Comparison of ENCODE assay signal across 2 cellular contexts in the genomic region with DNA sequence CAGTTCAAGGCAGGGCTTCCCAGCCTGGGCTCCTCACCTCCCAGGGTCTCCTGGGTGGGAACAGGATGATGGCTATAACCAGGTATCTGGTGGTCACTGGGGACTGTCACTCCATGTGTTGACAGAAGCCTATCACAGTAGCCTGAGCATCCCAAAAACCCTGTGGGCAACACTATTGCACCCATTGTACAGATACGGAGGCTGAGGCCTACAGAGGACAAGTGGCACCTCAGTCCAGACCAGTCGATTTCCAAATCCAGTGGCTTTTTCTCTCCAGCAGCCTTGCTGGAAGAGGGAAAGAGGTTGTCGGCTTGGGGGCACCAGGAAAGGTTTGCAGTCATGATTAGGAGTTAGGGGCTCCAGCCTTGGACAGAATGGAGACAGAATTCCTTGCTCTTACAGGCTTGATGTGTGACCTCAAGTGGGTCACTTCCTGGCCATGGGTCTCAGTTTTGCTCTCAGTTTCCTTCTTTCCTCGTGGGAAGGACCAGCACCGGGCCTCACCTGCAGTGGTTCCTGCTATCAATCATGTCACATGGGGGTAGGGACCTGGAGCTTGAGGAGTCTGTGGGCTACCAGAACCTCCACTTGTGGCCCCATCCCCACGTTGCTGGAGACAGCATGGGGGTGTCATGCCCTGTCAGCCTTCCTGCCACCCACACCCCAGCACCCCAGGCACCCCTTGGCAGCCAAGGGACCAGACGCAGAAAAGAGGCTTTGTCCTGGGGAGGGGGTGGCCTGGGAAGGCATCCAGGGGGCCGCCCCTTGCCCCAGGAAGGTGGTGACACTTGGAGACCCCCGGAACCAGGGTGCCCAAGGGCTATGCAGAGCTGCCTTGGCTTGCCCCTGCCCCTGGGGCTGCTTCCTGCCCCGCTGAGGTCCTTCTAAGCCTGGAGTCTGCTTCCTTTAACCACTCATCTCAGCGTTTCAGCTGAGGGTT.
TF ChIP-seq lines count a peak whose summit lies in the region.

No MANE protein-coding gene starts in this region.

TF ChIP-seq in HepG2, 621 proteins besides CTCF, POLR2A, EP300 and RAD21:
- TF ChIP-seq STAT5B (CRISPR knock-in tag; IDR thresholded peaks at IDR 0.05) = no peak
- TF ChIP-seq ZNF629 (CRISPR knock-in tag; conservative IDR thresholded peaks at IDR 0.05) = peak; percentile 88
- TF ChIP-seq, protein P1, sequence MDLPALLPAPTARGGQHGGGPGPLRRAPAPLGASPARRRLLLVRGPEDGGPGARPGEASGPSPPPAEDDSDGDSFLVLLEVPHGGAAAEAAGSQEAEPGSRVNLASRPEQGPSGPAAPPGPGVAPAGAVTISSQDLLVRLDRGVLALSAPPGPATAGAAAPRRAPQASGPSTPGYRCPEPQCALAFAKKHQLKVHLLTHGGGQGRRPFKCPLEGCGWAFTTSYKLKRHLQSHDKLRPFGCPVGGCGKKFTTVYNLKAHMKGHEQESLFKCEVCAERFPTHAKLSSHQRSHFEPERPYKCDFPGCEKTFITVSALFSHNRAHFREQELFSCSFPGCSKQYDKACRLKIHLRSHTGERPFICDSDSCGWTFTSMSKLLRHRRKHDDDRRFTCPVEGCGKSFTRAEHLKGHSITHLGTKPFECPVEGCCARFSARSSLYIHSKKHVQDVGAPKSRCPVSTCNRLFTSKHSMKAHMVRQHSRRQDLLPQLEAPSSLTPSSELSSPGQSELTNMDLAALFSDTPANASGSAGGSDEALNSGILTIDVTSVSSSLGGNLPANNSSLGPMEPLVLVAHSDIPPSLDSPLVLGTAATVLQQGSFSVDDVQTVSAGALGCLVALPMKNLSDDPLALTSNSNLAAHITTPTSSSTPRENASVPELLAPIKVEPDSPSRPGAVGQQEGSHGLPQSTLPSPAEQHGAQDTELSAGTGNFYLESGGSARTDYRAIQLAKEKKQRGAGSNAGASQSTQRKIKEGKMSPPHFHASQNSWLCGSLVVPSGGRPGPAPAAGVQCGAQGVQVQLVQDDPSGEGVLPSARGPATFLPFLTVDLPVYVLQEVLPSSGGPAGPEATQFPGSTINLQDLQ (CRISPR knock-in tag; IDR thresholded peaks at IDR 0.05) = no peak
- TF ChIP-seq, protein P2, sequence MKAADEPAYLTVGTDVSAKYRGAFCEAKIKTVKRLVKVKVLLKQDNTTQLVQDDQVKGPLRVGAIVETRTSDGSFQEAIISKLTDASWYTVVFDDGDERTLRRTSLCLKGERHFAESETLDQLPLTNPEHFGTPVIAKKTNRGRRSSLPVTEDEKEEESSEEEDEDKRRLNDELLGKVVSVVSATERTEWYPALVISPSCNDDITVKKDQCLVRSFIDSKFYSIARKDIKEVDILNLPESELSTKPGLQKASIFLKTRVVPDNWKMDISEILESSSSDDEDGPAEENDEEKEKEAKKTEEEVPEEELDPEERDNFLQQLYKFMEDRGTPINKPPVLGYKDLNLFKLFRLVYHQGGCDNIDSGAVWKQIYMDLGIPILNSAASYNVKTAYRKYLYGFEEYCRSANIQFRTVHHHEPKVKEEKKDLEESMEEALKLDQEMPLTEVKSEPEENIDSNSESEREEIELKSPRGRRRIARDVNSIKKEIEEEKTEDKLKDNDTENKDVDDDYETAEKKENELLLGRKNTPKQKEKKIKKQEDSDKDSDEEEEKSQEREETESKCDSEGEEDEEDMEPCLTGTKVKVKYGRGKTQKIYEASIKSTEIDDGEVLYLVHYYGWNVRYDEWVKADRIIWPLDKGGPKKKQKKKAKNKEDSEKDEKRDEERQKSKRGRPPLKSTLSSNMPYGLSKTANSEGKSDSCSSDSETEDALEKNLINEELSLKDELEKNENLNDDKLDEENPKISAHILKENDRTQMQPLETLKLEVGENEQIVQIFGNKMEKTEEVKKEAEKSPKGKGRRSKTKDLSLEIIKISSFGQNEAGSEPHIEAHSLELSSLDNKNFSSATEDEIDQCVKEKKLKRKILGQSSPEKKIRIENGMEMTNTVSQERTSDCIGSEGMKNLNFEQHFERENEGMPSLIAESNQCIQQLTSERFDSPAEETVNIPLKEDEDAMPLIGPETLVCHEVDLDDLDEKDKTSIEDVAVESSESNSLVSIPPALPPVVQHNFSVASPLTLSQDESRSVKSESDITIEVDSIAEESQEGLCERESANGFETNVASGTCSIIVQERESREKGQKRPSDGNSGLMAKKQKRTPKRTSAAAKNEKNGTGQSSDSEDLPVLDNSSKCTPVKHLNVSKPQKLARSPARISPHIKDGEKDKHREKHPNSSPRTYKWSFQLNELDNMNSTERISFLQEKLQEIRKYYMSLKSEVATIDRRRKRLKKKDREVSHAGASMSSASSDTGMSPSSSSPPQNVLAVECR (CRISPR knock-in tag; IDR thresholded peaks at IDR 0.05; ENCODE audit: borderline replicate concordance) = no peak
- no peak for TF ChIP-seq ZNF460 (CRISPR knock-in tag; IDR thresholded peaks at IDR 0.05; ENCODE audit: borderline replicate concordance)
- TF ChIP-seq HIVEP1 (CRISPR knock-in tag; IDR thresholded peaks at IDR 0.05) = no peak
- TF ChIP-seq ZFP90 (CRISPR knock-in tag; IDR thresholded peaks at IDR 0.05; ENCODE audit: borderline replicate concordance) = no peak
TF ChIP-seq in HepG2: peak in this region for 1.

TF ChIP-seq in H1, 55 proteins besides CTCF, POLR2A, EP300 and RAD21:
- TF ChIP-seq KDM1A (IDR thresholded peaks at IDR 0.05; ENCODE audit: borderline replicate concordance, low read length) (0 out of 2 replicates have a peak, but pooled peaks have one; percentile 51), KDM4A (IDR thresholded peaks at IDR 0.05; ENCODE audit: low read depth, low read length, severe bottlenecking) (no peak), BRCA1 (IDR thresholded peaks at IDR 0.05; ENCODE audit: low read depth, low read length) (no peak)
- TF ChIP-seq, protein P3, sequence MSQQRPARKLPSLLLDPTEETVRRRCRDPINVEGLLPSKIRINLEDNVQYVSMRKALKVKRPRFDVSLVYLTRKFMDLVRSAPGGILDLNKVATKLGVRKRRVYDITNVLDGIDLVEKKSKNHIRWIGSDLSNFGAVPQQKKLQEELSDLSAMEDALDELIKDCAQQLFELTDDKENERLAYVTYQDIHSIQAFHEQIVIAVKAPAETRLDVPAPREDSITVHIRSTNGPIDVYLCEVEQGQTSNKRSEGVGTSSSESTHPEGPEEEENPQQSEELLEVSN (IDR thresholded peaks at IDR 0.05) = no peak
